In genomic region chr4:1012031-1012739, GRCh38 we compare ENCODE assay signal across 7 cellular contexts. TPM values are rescaled to one million over a fixed set of nuclear protein-coding genes. Genes with fewer than 3 reads are reported as not detected.
DNase-seq lines count a peak whose midpoint lies in the region; ATAC-seq, FAIRE-seq and TF ChIP-seq lines count a peak whose summit lies in the region.

No MANE protein-coding gene starts in this region.

- peaks cover 15% of the 10 kb centered on the region for H3K79me2 ChIP-seq in K562 (ENCODE audit: control insufficient read depth, insufficient read depth, low read length)

- no peak overlapping the region for H3K27ac ChIP-seq in SK-N-MC
- H3K27ac ChIP-seq in K562 (ENCODE audit: extremely low read depth, low read depth, low read length), result peak overlapping the region; percentile 62; the same call in 2 of the 3 replicates
- H3K27ac ChIP-seq in right lobe of liver, result peak overlapping the region in 1 of 3 donors; percentile 29
- H3K27ac ChIP-seq in suprapubic skin, result no peak overlapping the region

- FAIRE-seq in H54 (lab: Jason Lieb, UNC) (no peak), K562 (lab: Jason Lieb, UNC) (no peak)

- H3K36me3 ChIP-seq in SK-N-MC (ENCODE audit: insufficient read depth, low read length), result no peaks in the 10 kb centered on the region
- peaks cover 12% of the 10 kb centered on the region; the same call in 2 of the 3 replicates for H3K36me3 ChIP-seq in K562 (ENCODE audit: control insufficient read depth, insufficient read depth, low read length)
- peaks cover 0 to 8% (median 0%) of the 10 kb centered on the region in 4 donors for H3K36me3 ChIP-seq in right lobe of liver
- H3K36me3 ChIP-seq in suprapubic skin, result no peaks in the 10 kb centered on the region

- POLR2A ChIA-PET in K562 (lab: Yijun Ruan, JAX), result no interaction called here

- TF ChIP-seq EP300 in K562 (IDR thresholded peaks at IDR 0.05; ENCODE audit: low read length) (no peak), suprapubic skin (IDR thresholded peaks at IDR 0.05) (no peak)

- TF ChIP-seq CTCF in K562 (IDR thresholded peaks at IDR 0.05 in 2 of 3, conservative IDR thresholded peaks at IDR 0.05 in 1 of 3; ENCODE audit: insufficient read depth in 2 of 3, low read depth in 1 of 3, low read length in 3 of 3) (no peak), right lobe of liver (IDR thresholded peaks at IDR 0.05) (no peak), suprapubic skin (IDR thresholded peaks at IDR 0.05) (no peak)

- in situ Hi-C loops in K562 (cut with MboI), result no loop called here

- DNase-seq in H54 (ENCODE audit: insufficient read length, low spot score) (peak; percentile 56), SK-N-MC (ENCODE audit: low read depth, low spot score) (no peak), K562 (ENCODE audit: extremely low read depth in 1 of 4, low spot score in 3 of 4) (peak; percentile 76 to 83 (median 78)), right lobe of liver (peak; percentile 80 to 83 (median 81)), suprapubic skin (ENCODE audit: low spot score in 2 of 2) (no peak), AG08395 (ENCODE audit: low spot score) (no peak)

- H3K9ac ChIP-seq in SK-N-MC (ENCODE audit: insufficient read length), result no peak overlapping the region
- H3K9ac ChIP-seq in K562 (ENCODE audit: insufficient read depth in 1 of 2, low read depth in 2 of 2, low read length in 2 of 2), result peak overlapping the region in 1 of 2 experiments; percentile 80; a peak in 2 of 4 replicates

- H3K4me1 ChIP-seq in K562 (replicated peaks in 1 of 2; ENCODE audit: control insufficient read depth in 2 of 2, insufficient read depth in 2 of 2, low read length in 2 of 2) (peaks cover 14 to 77% of the 10 kb centered on the region in 2 experiments; a peak in 4 of 5 replicates), right lobe of liver (peaks cover 0 to 33% (median 14%) of the 10 kb centered on the region in 4 donors), suprapubic skin (peaks cover 31% of the 10 kb centered on the region)

- H3K9me1 ChIP-seq in K562 (ENCODE audit: control insufficient read depth, insufficient read depth, low read length), result peaks cover 6% of the 10 kb centered on the region

- peak; percentile 1; the same call in 1 of the 3 replicates for ATAC-seq in K562
- peak; percentile 30 to 47 (median 46) for ATAC-seq in right lobe of liver
- no peak for ATAC-seq in GM19395 (IDR thresholded peaks at IDR 0.05; ENCODE audit: unreplicated experiment)

- peak overlapping the region; percentile 55 for H3K4me2 ChIP-seq in K562 (ENCODE audit: insufficient read depth, low read length)

- H3K9me3 ChIP-seq in SK-N-MC (ENCODE audit: low read depth, low read length) (no peaks in the 10 kb centered on the region), K562 (replicated peaks; ENCODE audit: control insufficient read depth, insufficient read depth, low read depth, low read length) (no peaks in the 10 kb centered on the region), right lobe of liver (no peaks in the 10 kb centered on the region), suprapubic skin (no peaks in the 10 kb centered on the region)

- CTCF ChIA-PET in K562 (lab: Yijun Ruan, JAX; ENCODE audit: low intra/inter-chr PET ratio), result interaction anchor here (0.6 kb wide), 1 partner anchor 31 kb away, joined by 3 read pairs; no protein-coding TSS in a partner anchor

- intact Hi-C loops in K562 (cut with micrococcal nuclease) (no loop called here), right lobe of liver (cut with DNase I) (no loop called here)

- WGBS in K562 (ENCODE audit: insufficient coverage, low coverage, missing lambda C conversion rate), result 2% methylated on average over 21 of the region's 69 CpGs
- 2% methylated on average over 12 of the region's 69 CpGs for WGBS in right lobe of liver (ENCODE audit: insufficient coverage, low coverage, low lambda C conversion rate, missing lambda C conversion rate)
- WGBS in suprapubic skin, result 0% methylated on average over 2 of the region's 69 CpGs

- TF ChIP-seq RAD21 in K562 (CRISPR knock-in tag; conservative IDR thresholded peaks at IDR 0.05 in 1 of 2, IDR thresholded peaks at IDR 0.05 in 1 of 2), result no peak

- TF ChIP-seq POLR2A in H54 (IDR thresholded peaks at IDR 0.05; ENCODE audit: low read depth, low read length) (peak; percentile 38; the same call in 1 of the 2 replicates), K562 (conservative IDR thresholded peaks at IDR 0.05) (no peak), right lobe of liver (IDR thresholded peaks at IDR 0.05) (no peak), suprapubic skin (IDR thresholded peaks at IDR 0.05) (no peak)

- peak overlapping the region; percentile 74 for H3K4me3 ChIP-seq in SK-N-MC
- H3K4me3 ChIP-seq in K562, result peak overlapping the region; percentile 56
- H3K4me3 ChIP-seq in right lobe of liver, result peak overlapping the region; percentile 53 to 77 (median 75)
- H3K4me3 ChIP-seq in suprapubic skin, result peak overlapping the region; percentile 65

- H4K20me1 ChIP-seq in K562 (replicated peaks; ENCODE audit: control insufficient read depth, insufficient read depth, low read length), result peaks cover under 1% of the 10 kb centered on the region; the same call in 1 of the 2 replicates

- H2AFZ ChIP-seq in K562 (ENCODE audit: low read depth, low read length), result peak overlapping the region; percentile 32; the same call in 1 of the 2 replicates

- no TSS peak for BruUV-seq in K562 (replicated peaks; lab: Mats Ljungman, UMichigan)

- H3K27me3 ChIP-seq in K562 (ENCODE audit: control insufficient read depth in 2 of 2, insufficient read depth in 2 of 2, low read length in 2 of 2), result no peaks in the 10 kb centered on the region
- no peaks in the 10 kb centered on the region for H3K27me3 ChIP-seq in right lobe of liver
- H3K27me3 ChIP-seq in suprapubic skin, result peaks cover 12% of the 10 kb centered on the region

RNA-seq across cellular contexts. Expression of gene FGFRL1, which starts 0.8 kb away (rescaled TPM):
- total RNA-seq in K562 (2011; cell fraction: chromatin; rRNA removed; ENCODE audit: low replicate concordance), result 24.3 and 107 TPM in 2 replicates
- 71.6 and 76.2 TPM in 2 replicates for total RNA-seq in K562 (2011; cell fraction: nucleolus; rRNA removed)
- 78.9 and 124 TPM in 2 replicates for total RNA-seq in K562 (2011; cell fraction: nucleoplasm; rRNA removed)
- total RNA-seq in K562 (2014; rRNA removed), result 21.6 and 30.7 TPM in 2 replicates
- total RNA-seq in K562 (2014; rRNA removed; fragmentation: Illumina TruSeq; extraction: Trizol), result 5.3 and 7.1 TPM in 2 replicates
- 10.4 and 11.4 TPM in 2 replicates for total RNA-seq in K562 (2015; rRNA removed; fragmentation: Illumina TruSeq; extraction: Trizol)
- total RNA-seq in K562 (2021), result 45.6 and 49.9 TPM in 2 replicates
- polyA plus RNA-seq in K562 (2011; rRNA removed), result 14.6 and 18.3 TPM in 2 replicates
- 39.0 and 72.2 TPM in 2 replicates for polyA plus RNA-seq in K562 (2011; cell fraction: cytosol; rRNA removed)
- polyA plus RNA-seq in K562 (2011; cell fraction: nucleus; rRNA removed), result 55.9 and 72.5 TPM in 2 replicates
- polyA plus RNA-seq in K562 (2012), result 28.5 and 35.1 TPM in 2 replicates
- 17.1 and 25.2 TPM in 2 replicates for polyA plus RNA-seq in K562 (2014; fragmentation: Illumina TruSeq; extraction: Trizol)
- under 1 TPM; 0.34 to 0.53 TPM for polyA plus RNA-seq in K562 (2014; fragmentation: Nextera tagmentation; extraction: Ambion mirVana)
- polyA plus RNA-seq in K562 (2014; rRNA removed), result 15.1 and 15.6 TPM in 2 replicates
- 73.8 and 144 TPM in 2 replicates for polyA minus RNA-seq in K562 (2011; rRNA and poly(A)+ RNA removed)
- polyA minus RNA-seq in K562 (2011; cell fraction: cytosol; rRNA and poly(A)+ RNA removed), result 42.8 and 52.2 TPM in 2 replicates
- polyA minus RNA-seq in K562 (2011; cell fraction: nucleus; rRNA and poly(A)+ RNA removed), result 20.8 and 21.0 TPM in 2 replicates
- 10 to 100 TPM; 27.9 to 60.1 (median 45.7) TPM for total RNA-seq in right lobe of liver
- total RNA-seq in suprapubic skin, result 10 to 100 TPM in 3 of 4 donors, 1 to 10 TPM in 1; 9.0 to 19.9 (median 12.0) TPM

RNA-seq across cellular contexts. Expression of gene SLC26A1, which starts 19.0 kb away (rescaled TPM):
- 5.5 and 11.7 TPM in 2 replicates for total RNA-seq in K562 (2011; cell fraction: chromatin; rRNA removed; ENCODE audit: low replicate concordance)
- 8.4 and 9.3 TPM in 2 replicates for total RNA-seq in K562 (2011; cell fraction: nucleolus; rRNA removed)
- total RNA-seq in K562 (2011; cell fraction: nucleoplasm; rRNA removed), result 4.1 and 4.2 TPM in 2 replicates
- total RNA-seq in K562 (2014; rRNA removed) (1.6 TPM in 2 replicates), K562 (2014; rRNA removed; fragmentation: Illumina TruSeq; extraction: Trizol) (0.40 and 0.96 TPM in 2 replicates), K562 (2015; rRNA removed; fragmentation: Illumina TruSeq; extraction: Trizol) (1.8 and 2.2 TPM in 2 replicates), K562 (2021) (3.1 and 4.2 TPM in 2 replicates), right lobe of liver (10 to 100 TPM in 5 of 6 experiments, 1 to 10 TPM in 1; 9.6 to 30.9 (median 23.0) TPM), suprapubic skin (under 1 TPM in 1 of 4 donors, not detected in 3; 0.30 TPM)
- polyA plus RNA-seq in K562 (2011; rRNA removed) (0.95 and 2.0 TPM in 2 replicates), K562 (2014; fragmentation: Illumina TruSeq; extraction: Trizol) (0.56 and 0.69 TPM in 2 replicates), K562 (2014; fragmentation: Nextera tagmentation; extraction: Ambion mirVana) (under 1 TPM; 0.11 to 0.24 TPM), K562 (2014; rRNA removed) (1.4 and 2.1 TPM in 2 replicates)
- 1.0 and 2.7 TPM in 2 replicates for polyA plus RNA-seq in K562 (2011; cell fraction: cytosol; rRNA removed)
- polyA plus RNA-seq in K562 (2011; cell fraction: nucleus; rRNA removed), result 9.1 and 12.1 TPM in 2 replicates
- polyA plus RNA-seq in K562 (2012), result 4.4 and 8.2 TPM in 2 replicates
- polyA minus RNA-seq in K562 (2011; rRNA and poly(A)+ RNA removed), result 0.51 and 0.74 TPM in 2 replicates
- polyA minus RNA-seq in K562 (2011; cell fraction: cytosol; rRNA and poly(A)+ RNA removed), result 1.7 TPM in 2 replicates
- polyA minus RNA-seq in K562 (2011; cell fraction: nucleus; rRNA and poly(A)+ RNA removed), result 3.9 and 6.3 TPM in 2 replicates

RNA-seq across cellular contexts. Expression of gene IDUA, which starts 25.3 kb away (rescaled TPM):
- total RNA-seq in K562 (2011; cell fraction: chromatin; rRNA removed; ENCODE audit: low replicate concordance), result 7.8 and 35.6 TPM in 2 replicates
- total RNA-seq in K562 (2011; cell fraction: nucleolus; rRNA removed), result 35.8 and 36.4 TPM in 2 replicates
- total RNA-seq in K562 (2011; cell fraction: nucleoplasm; rRNA removed), result 12.5 and 18.8 TPM in 2 replicates
- total RNA-seq in K562 (2014; rRNA removed), result 9.9 and 10.1 TPM in 2 replicates
- 0.26 and 0.69 TPM in 2 replicates for total RNA-seq in K562 (2014; rRNA removed; fragmentation: Illumina TruSeq; extraction: Trizol)
- 3.1 and 4.8 TPM in 2 replicates for total RNA-seq in K562 (2015; rRNA removed; fragmentation: Illumina TruSeq; extraction: Trizol)
- total RNA-seq in K562 (2021), result 13.6 and 16.1 TPM in 2 replicates
- polyA plus RNA-seq in K562 (2011; rRNA removed), result 1.2 and 2.2 TPM in 2 replicates
- 0.90 and 2.8 TPM in 2 replicates for polyA plus RNA-seq in K562 (2011; cell fraction: cytosol; rRNA removed)
- polyA plus RNA-seq in K562 (2011; cell fraction: nucleus; rRNA removed), result 34.5 and 72.8 TPM in 2 replicates
- 9.8 and 26.2 TPM in 2 replicates for polyA plus RNA-seq in K562 (2012)
- polyA plus RNA-seq in K562 (2014; fragmentation: Illumina TruSeq; extraction: Trizol), result 0.30 and 1.2 TPM in 2 replicates
- under 1 TPM; 0.04 to 0.13 TPM for polyA plus RNA-seq in K562 (2014; fragmentation: Nextera tagmentation; extraction: Ambion mirVana)
- 11.2 and 14.1 TPM in 2 replicates for polyA plus RNA-seq in K562 (2014; rRNA removed)
- 0.36 and 0.70 TPM in 2 replicates for polyA minus RNA-seq in K562 (2011; rRNA and poly(A)+ RNA removed)
- polyA minus RNA-seq in K562 (2011; cell fraction: cytosol; rRNA and poly(A)+ RNA removed), result 7.3 and 13.7 TPM in 2 replicates
- polyA minus RNA-seq in K562 (2011; cell fraction: nucleus; rRNA and poly(A)+ RNA removed), result 10.0 and 12.1 TPM in 2 replicates
- total RNA-seq in right lobe of liver, result 10 to 100 TPM in 3 of 6 experiments, 1 to 10 TPM in 3; 4.7 to 15.1 (median 11.0) TPM
- 10 to 100 TPM; 11.0 to 33.1 (median 19.7) TPM for total RNA-seq in suprapubic skin

RNA-seq across cellular contexts. Expression of gene DGKQ, which starts 38.8 kb away (rescaled TPM):
- 27.1 and 96.1 TPM in 2 replicates for total RNA-seq in K562 (2011; cell fraction: chromatin; rRNA removed; ENCODE audit: low replicate concordance)
- total RNA-seq in K562 (2011; cell fraction: nucleolus; rRNA removed), result 70.2 and 86.6 TPM in 2 replicates
- total RNA-seq in K562 (2011; cell fraction: nucleoplasm; rRNA removed), result 28.7 and 35.0 TPM in 2 replicates
- total RNA-seq in K562 (2014; rRNA removed) (17.0 and 19.1 TPM in 2 replicates), K562 (2014; rRNA removed; fragmentation: Illumina TruSeq; extraction: Trizol) (1.2 and 1.7 TPM in 2 replicates), K562 (2015; rRNA removed; fragmentation: Illumina TruSeq; extraction: Trizol) (6.1 and 6.3 TPM in 2 replicates), K562 (2021) (18.4 and 22.0 TPM in 2 replicates), right lobe of liver (10 to 100 TPM in 1 of 6 experiments, 1 to 10 TPM in 5; 4.6 to 10.5 (median 5.7) TPM), suprapubic skin (10 to 100 TPM; 19.5 to 27.6 (median 23.8) TPM)
- polyA plus RNA-seq in K562 (2011; rRNA removed) (5.6 and 6.8 TPM in 2 replicates), K562 (2014; fragmentation: Illumina TruSeq; extraction: Trizol) (2.6 and 7.3 TPM in 2 replicates), K562 (2014; fragmentation: Nextera tagmentation; extraction: Ambion mirVana) (under 1 TPM; 0.17 to 0.27 TPM), K562 (2014; rRNA removed) (15.3 and 15.7 TPM in 2 replicates)
- polyA plus RNA-seq in K562 (2011; cell fraction: cytosol; rRNA removed), result 5.6 and 16.4 TPM in 2 replicates
- 86.6 and 144 TPM in 2 replicates for polyA plus RNA-seq in K562 (2011; cell fraction: nucleus; rRNA removed)
- polyA plus RNA-seq in K562 (2012), result 13.1 and 23.6 TPM in 2 replicates
- polyA minus RNA-seq in K562 (2011; rRNA and poly(A)+ RNA removed), result 1.9 and 2.5 TPM in 2 replicates
- polyA minus RNA-seq in K562 (2011; cell fraction: cytosol; rRNA and poly(A)+ RNA removed), result 5.5 and 7.7 TPM in 2 replicates
- polyA minus RNA-seq in K562 (2011; cell fraction: nucleus; rRNA and poly(A)+ RNA removed), result 17.1 and 17.2 TPM in 2 replicates

Comparison
In these comparisons a context has a peak if more than half of its experiments do, and no peak if none do; other contexts are left out.
1. DNase-seq: peak in H54 (single experiment), K562 (4 of 4) and right lobe of liver (3 of 3); none in SK-N-MC (single experiment), suprapubic skin (0 of 2) and AG08395 (single experiment).
2. Peak in every context shown above with its lines, with median percentiles within 50 percentile points of each other: H3K4me3 ChIP-seq.